19 cellular contexts compared by ENCODE assay signal in genomic region chr2:173606619-173607305, GRCh38.
A peak's percentile ranks its signal among the peaks of the same experiment; 100 is the strongest.
DNase-seq lines count a peak whose midpoint lies in the region; ATAC-seq, FAIRE-seq and TF ChIP-seq lines count a peak whose summit lies in the region.
"Had no signal": no experiment of that assay in that cellular context is flagged by ENCODE, and none has a peak within 500 bp of the region (broad histone marks: within the 10 kb centered on the region; RNA-seq: fewer than 3 reads in every experiment).

No MANE protein-coding gene starts in this region.

- no peak for TF ChIP-seq RAD21 in H1 (IDR thresholded peaks at IDR 0.05 in 1 of 2, conservative IDR thresholded peaks at IDR 0.05 in 1 of 2; ENCODE audit: low read depth in 2 of 2, low read length in 2 of 2)

- H3K56ac ChIP-seq in H1 (replicated peaks; ENCODE audit: insufficient read length, low read depth, low read length) = no peak overlapping the region

- H3K27me3 ChIP-seq in BLaER1 treated with 17β-estradiol and CSF1 and Interleukin-3, amounts not matched to agents 10 nM and 100 nM = no peaks in the 10 kb centered on the region
- H3K27me3 ChIP-seq in HUES64 (ENCODE audit: insufficient read depth, low read length) = no peaks in the 10 kb centered on the region
- no peaks in the 10 kb centered on the region for H3K27me3 ChIP-seq in Panc1 (ENCODE audit: control insufficient read depth, insufficient read depth, low read length)
- H3K27me3 ChIP-seq in H1 (replicated peaks in 1 of 4; ENCODE audit: control insufficient read depth in 3 of 4, extremely low read depth in 1 of 4, insufficient read depth in 3 of 4, low read length in 3 of 4) = no peaks in the 10 kb centered on the region
- H3K27me3 ChIP-seq in transverse colon = no peaks in the 10 kb centered on the region
- H3K27me3 ChIP-seq: BE2C, Peyer's patch had no signal

- H3K79me2 ChIP-seq in H1 (ENCODE audit: control insufficient read depth in 1 of 2, insufficient read depth in 2 of 2, low read length in 2 of 2) = no peaks in the 10 kb centered on the region

- 73% methylated on average over 5 of the region's 5 CpGs for WGBS in HUES64
- WGBS in H1 (ENCODE audit: extremely low coverage in 1 of 2, insufficient coverage in 1 of 2, insufficient read length in 1 of 2, insufficient replicate concordance in 2 of 2, low coverage in 1 of 2, low lambda C conversion rate in 2 of 2, missing lambda C conversion rate in 1 of 2), 2 experiments = 59% methylated on average over 5 of the region's 5 CpGs; no CpG with 5 or more reads in 1 of the 2 experiments
- WGBS in transverse colon (ENCODE audit: low coverage in 1 of 2), 2 donors = 51 to 68% methylated on average over 5 of the region's 5 CpGs

- no peak overlapping the region for H3K4me3 ChIP-seq in BLaER1 treated with 17β-estradiol and CSF1 and Interleukin-3, amounts not matched to agents 10 nM and 100 nM
- H3K4me3 ChIP-seq in HUES64 (ENCODE audit: low read length) (no peak overlapping the region), Panc1 (ENCODE audit: low read depth in 2 of 2, low read length in 2 of 2) (no peak overlapping the region), H1 (ENCODE audit: extremely low read depth in 1 of 4, insufficient read depth in 2 of 4, low read depth in 3 of 4, low read length in 4 of 4) (peak overlapping the region in 1 of 4 experiments; percentile 17; a peak in 1 of 8 replicates), transverse colon (no peak overlapping the region)
- H3K4me3 ChIP-seq: Peyer's patch had no signal

- H3K23me2 ChIP-seq in H1 (ENCODE audit: low read depth, low read length) = no peaks in the 10 kb centered on the region

- no peak overlapping the region for H2BK15ac ChIP-seq in H1 (ENCODE audit: low read length)

- H2BK120ac ChIP-seq in H1 (replicated peaks; ENCODE audit: low read depth, low read length) = no peak overlapping the region

- BruUV-seq in Panc1 (replicated peaks; lab: Mats Ljungman, UMichigan) = no TSS peak

- no peak overlapping the region for H2BK12ac ChIP-seq in H1 (ENCODE audit: low read depth, low read length)

- in situ Hi-C loops in Panc1 (cut with HindIII; ENCODE audit: low pct_unique_long_range_greater_than_20kb, low sequenced_read_pairs) = no loop called here
- in situ Hi-C loops in transverse colon (cut with MboI; ENCODE audit: low pct_ligation_motif_present in 1 of 4, low pct_unique_long_range_greater_than_20kb in 1 of 4, low sequenced_read_pairs in 3 of 4) = no loop called here

- CTCF ChIA-PET in Panc1 (lab: Charles Lee) = no interaction called here
- CTCF ChIA-PET in H1 (lab: Charles Lee; ENCODE audit: partially characterized antibody) = no interaction called here

- no peak overlapping the region for H2AK5ac ChIP-seq in H1 (ENCODE audit: low read depth, low read length)

- FAIRE-seq in H1 (lab: Jason Lieb, UNC) = no peak
- FAIRE-seq: A204.1, HTR-8/SVneo had no signal

- TF ChIP-seq CTCF in Panc1 (IDR thresholded peaks at IDR 0.05) (no peak), H1 (IDR thresholded peaks at IDR 0.05; ENCODE audit: control extremely low read depth in 1 of 3, insufficient read depth in 1 of 3, low read depth in 1 of 3, low read length in 3 of 3) (no peak), transverse colon (IDR thresholded peaks at IDR 0.05) (no peak)

- intact Hi-C loops in Panc1 (cut with micrococcal nuclease; ENCODE audit: unreplicated experiment) = no loop called here
- intact Hi-C loops in transverse colon (cut with DNase I; ENCODE audit: low total_unique reads) = no loop called here

- H3K9ac ChIP-seq in BLaER1 treated with 17β-estradiol and CSF1 and Interleukin-3, amounts not matched to agents 10 nM and 100 nM = no peak overlapping the region; a peak in 3 of 22 replicates
- peak overlapping the region; percentile 20; the same call in 1 of the 2 replicates for H3K9ac ChIP-seq in HUES64 (ENCODE audit: low read depth, low read length)
- H3K9ac ChIP-seq in H1 (replicated peaks in 1 of 4; ENCODE audit: extremely low read depth in 1 of 4, low read depth in 3 of 4, low read length in 3 of 4) = no peak overlapping the region
- H3K9ac ChIP-seq: SK-N-SH had no signal

- H3K4me2 ChIP-seq in BLaER1 treated with 17β-estradiol and CSF1 and Interleukin-3, amounts not matched to agents 10 nM and 100 nM = peak overlapping the region; percentile 39 to 66 (median 52); a peak in 19 of 22 replicates
- H3K4me2 ChIP-seq in H1 (ENCODE audit: insufficient read depth in 1 of 2, low read depth in 2 of 2, low read length in 2 of 2) = no peak overlapping the region; a peak in 1 of 4 replicates
- H3K4me2 ChIP-seq: SK-N-SH had no signal

- no peak overlapping the region for H3K23ac ChIP-seq in H1 (ENCODE audit: insufficient read length)

- ATAC-seq in Panc1 (no peak), GM21360 (IDR thresholded peaks at IDR 0.05; ENCODE audit: unreplicated experiment) (no peak)
- ATAC-seq: CD8-positive, alpha-beta T cell; T-cell had no signal

- TF ChIP-seq EP300 in H1 (IDR thresholded peaks at IDR 0.05; ENCODE audit: borderline replicate concordance in 1 of 2, low read depth in 2 of 2, low read length in 2 of 2) (no peak), transverse colon (IDR thresholded peaks at IDR 0.05; ENCODE audit: low read depth) (no peak)

- H2BK20ac ChIP-seq in H1 (ENCODE audit: low read length) = no peak overlapping the region

- DNase-seq in Panc1 (ENCODE audit: low read depth, low spot score) (no peak), H1 (ENCODE audit: low read depth in 1 of 2, low spot score in 2 of 2) (no peak), SIG-M5 treated with dmso at 0.1 percent for 504 hours (lab: John Stamatoyannopoulos, UW; ENCODE audit: unreplicated experiment) (no peak), transverse colon (no peak)
- DNase-seq in activated CD4-positive, alpha-beta T cell treated with anti-CD3 and anti-CD28 coated beads, Interleukin-2, amount 50 U/mL, for 4 hours = no peak
- DNase-seq: BE2C; CD8-positive, alpha-beta T cell; H7; NCI-H1694 treated with DMSO at 0.1 percent for 48 hours; NCI-H345; NCI-H524 treated with DMSO at 0.1 percent for 48 hours; Peyer's patch; SK-N-SH; T-cell had no signal

- no peak overlapping the region for H4K8ac ChIP-seq in H1 (ENCODE audit: extremely low read depth, insufficient read depth, low read length)

- H3K79me1 ChIP-seq in H1 (ENCODE audit: low read depth, low read length) = no peaks in the 10 kb centered on the region

- H4K91ac ChIP-seq in H1 (replicated peaks; ENCODE audit: insufficient read length, low read length) = no peak overlapping the region

- peak overlapping the region; percentile 72 for H4K5ac ChIP-seq in H1 (ENCODE audit: insufficient read length, low read depth, low read length)

- TF ChIP-seq POLR2A in H1 (IDR thresholded peaks at IDR 0.05; ENCODE audit: control extremely low read depth in 1 of 2, low read depth in 2 of 2, low read length in 2 of 2) (no peak), transverse colon (IDR thresholded peaks at IDR 0.05) (no peak)

- no peak overlapping the region for H3K18ac ChIP-seq in H1 (ENCODE audit: extremely low read depth, low read length)

- H3K4me1 ChIP-seq in BLaER1 treated with 17β-estradiol and CSF1 and Interleukin-3, amounts not matched to agents 10 nM and 100 nM = peaks cover 11 to 24% (median 15%) of the 10 kb centered on the region in 10 experiments; a peak in 18 of 20 replicates
- H3K4me1 ChIP-seq in HUES64 (ENCODE audit: insufficient read depth, low read length) = peaks cover 13% of the 10 kb centered on the region
- no peaks in the 10 kb centered on the region for H3K4me1 ChIP-seq in Panc1 (ENCODE audit: control insufficient read depth, insufficient read depth, low read length)
- H3K4me1 ChIP-seq in H1 (replicated peaks in 1 of 4; ENCODE audit: control insufficient read depth in 3 of 4, insufficient read depth in 4 of 4, low read length in 3 of 4) = peaks cover 0 to 3% (median 0%) of the 10 kb centered on the region in 4 experiments; a peak in 1 of 7 replicates
- H3K4me1 ChIP-seq in transverse colon = no peaks in the 10 kb centered on the region
- H3K4me1 ChIP-seq: BE2C, Peyer's patch had no signal

- H4K20me1 ChIP-seq in BLaER1 treated with 17β-estradiol and CSF1 and Interleukin-3, amounts not matched to agents 10 nM and 100 nM = no peaks in the 10 kb centered on the region
- no peaks in the 10 kb centered on the region for H4K20me1 ChIP-seq in H1 (replicated peaks in 1 of 2; ENCODE audit: control insufficient read depth in 1 of 2, insufficient read depth in 2 of 2, low read length in 2 of 2)

- no peak overlapping the region for H3K14ac ChIP-seq in H1 (ENCODE audit: insufficient read length)

- H2BK5ac ChIP-seq in H1 (ENCODE audit: low read depth, low read length) = no peak overlapping the region

- no peak overlapping the region for H2AFZ ChIP-seq in H1 (ENCODE audit: low read length)

- peaks cover 10 to 20% (median 16%) of the 10 kb centered on the region in 11 experiments; a peak in 21 of 22 replicates for H3K9me3 ChIP-seq in BLaER1 treated with 17β-estradiol and CSF1 and Interleukin-3, amounts not matched to agents 10 nM and 100 nM (replicated peaks in 1 of 11)
- H3K9me3 ChIP-seq in HUES64 (ENCODE audit: insufficient read depth, low read depth, low read length) (no peaks in the 10 kb centered on the region), Panc1 (ENCODE audit: control insufficient read depth, insufficient read depth, low read depth, low read length) (no peaks in the 10 kb centered on the region), H1 (ENCODE audit: insufficient read depth in 2 of 2, low read depth in 1 of 2, low read length in 1 of 2) (peaks cover 0 to 7% of the 10 kb centered on the region in 2 experiments; a peak in 1 of 4 replicates), transverse colon (no peaks in the 10 kb centered on the region)
- H3K9me3 ChIP-seq: BE2C, Peyer's patch, SK-N-SH had no signal

- H3K4ac ChIP-seq in H1 (replicated peaks; ENCODE audit: insufficient read length, low read depth, low read length) = no peak overlapping the region

- H3K27ac ChIP-seq in BLaER1 treated with 17β-estradiol and CSF1 and Interleukin-3, amounts not matched to agents 10 nM and 100 nM = peak overlapping the region in 5 of 11 experiments; percentile 38 to 55 (median 51); a peak in 9 of 22 replicates
- H3K27ac ChIP-seq in HUES64 (ENCODE audit: low read depth, low read length) (peak overlapping the region; percentile 45; the same call in 1 of the 2 replicates), Panc1 (ENCODE audit: low read length) (peak overlapping the region; percentile 27; the same call in 1 of the 2 replicates), H1 (ENCODE audit: low read depth, low read length) (no peak overlapping the region), transverse colon (no peak overlapping the region)
- H3K27ac ChIP-seq: Peyer's patch had no signal

- H3K36me3 ChIP-seq in BLaER1 treated with 17β-estradiol and CSF1 and Interleukin-3, amounts not matched to agents 10 nM and 100 nM = 0 out of 22 replicates have a peak, but pooled peaks cover 0 to 5% (median 0%) of the 10 kb centered on the region in 11 experiments
- H3K36me3 ChIP-seq in HUES64 (ENCODE audit: insufficient read depth, low read length) (no peaks in the 10 kb centered on the region), Panc1 (ENCODE audit: control insufficient read depth, insufficient read depth, low read length) (no peaks in the 10 kb centered on the region), H1 (ENCODE audit: control insufficient read depth in 2 of 4, insufficient read depth in 4 of 4, low read length in 3 of 4) (no peaks in the 10 kb centered on the region; a peak in 1 of 8 replicates), transverse colon (no peaks in the 10 kb centered on the region)
- H3K36me3 ChIP-seq: BE2C, Peyer's patch had no signal

- POLR2A ChIA-PET in Panc1 (lab: Charles Lee) = interaction anchor here (0.5 kb wide), 1 partner anchor 12 kb away, joined by 6 read pairs; no protein-coding TSS in a partner anchor
- POLR2A ChIA-PET in H1 (lab: Charles Lee; ENCODE audit: partially characterized antibody) = no interaction called here

Comparison
In these comparisons a context has a peak if more than half of its experiments do, and no peak if none do; other contexts are left out.
1. H3K27ac ChIP-seq: peak in HUES64 (single experiment) and Panc1 (single experiment); none in H1 (single experiment) and transverse colon (0 of 4).
2. H3K4me2 ChIP-seq: peak in BLaER1 treated with 17β-estradiol and CSF1 and Interleukin-3, amounts not matched to agents 10 nM and 100 nM (11 of 11); none in H1 (0 of 2).